ENCODE assay signal across 8 cellular contexts in the genomic region with DNA sequence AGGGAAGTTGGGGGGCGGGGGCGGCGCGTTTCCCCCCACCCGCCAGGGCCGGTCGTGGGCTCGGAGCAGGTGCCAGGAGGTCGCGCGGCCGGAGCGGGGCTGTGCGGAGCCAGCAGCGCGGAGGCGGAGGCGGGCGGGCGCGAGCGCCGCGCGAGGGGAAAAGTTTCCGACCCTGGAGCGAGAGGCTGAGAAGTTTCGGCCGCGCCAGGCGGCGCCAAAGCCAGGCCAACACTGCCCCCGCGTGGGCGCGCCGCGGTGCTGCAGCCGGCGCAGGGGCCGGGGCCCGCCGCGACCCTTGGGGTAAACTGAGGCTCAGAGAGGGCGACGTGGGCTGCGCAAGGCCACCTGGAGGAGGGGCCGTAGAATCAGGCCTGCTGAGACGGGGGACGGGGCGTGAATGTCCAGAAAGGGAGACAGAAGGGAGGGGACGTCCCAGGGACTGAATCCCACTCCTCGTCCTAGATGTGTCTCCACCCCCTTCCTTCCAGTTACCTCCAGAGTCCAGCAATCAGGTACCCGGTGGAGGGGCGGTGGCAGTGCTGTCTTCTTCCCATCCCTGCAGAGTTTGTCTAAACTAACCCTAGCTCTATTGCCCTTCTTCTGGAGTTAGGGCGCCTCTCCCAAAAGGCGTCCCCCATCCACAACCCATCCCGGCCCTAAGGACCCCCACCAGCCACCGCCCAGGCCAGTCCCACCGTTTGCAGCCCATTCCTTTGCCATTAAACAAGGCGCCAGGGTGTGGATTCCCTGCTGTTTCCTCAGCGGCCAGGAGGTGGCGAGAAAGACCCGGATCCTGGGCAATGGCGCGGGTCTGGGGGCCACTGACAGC.
A peak's percentile ranks its signal among the peaks of the same experiment; 100 is the strongest.
DNase-seq lines count a peak whose midpoint lies in the region; ATAC-seq and TF ChIP-seq lines count a peak whose summit lies in the region.

No MANE protein-coding gene starts in this region.

- TF ChIP-seq CTCF in GM12864 (IDR thresholded peaks at IDR 0.05; ENCODE audit: low read depth, low read length, missing control alignments), result peak; percentile 84
- peak; percentile 71 for TF ChIP-seq CTCF in fibroblast of mammary gland (conservative IDR thresholded peaks at IDR 0.05; ENCODE audit: control insufficient read depth, insufficient read depth, low read depth, low read length)
- TF ChIP-seq CTCF in nephron (IDR thresholded peaks at IDR 0.05; ENCODE audit: unreplicated experiment in 3 of 3), result peak; percentile 92 to 96 (median 92)

- H3K27ac ChIP-seq in stomach smooth muscle (ENCODE audit: low read length), result peak overlapping the region; percentile 69

- H3K4me1 ChIP-seq in stomach smooth muscle (ENCODE audit: control insufficient read depth, insufficient read depth, low read length), result peaks cover 51% of the 10 kb centered on the region

- no peaks in the 10 kb centered on the region for H3K36me3 Mint-ChIP-seq in nephron (ENCODE audit: low read depth)

- no peaks in the 10 kb centered on the region for H3K36me3 ChIP-seq in stomach smooth muscle (ENCODE audit: control insufficient read depth in 2 of 2, insufficient read depth in 2 of 2, low read length in 2 of 2)

- peak overlapping the region; percentile 82 to 87 (median 84) for H3K4me3 Mint-ChIP-seq in nephron

- H3K4me3 ChIP-seq in GM12864 (ENCODE audit: low read depth, low read length), result peak overlapping the region; percentile 52
- H3K4me3 ChIP-seq in fibroblast of mammary gland (ENCODE audit: control insufficient read depth, low read depth, low read length), result peak overlapping the region; percentile 53
- peak overlapping the region; percentile 83 to 90 for H3K4me3 ChIP-seq in stomach smooth muscle (ENCODE audit: low read length in 2 of 2)

- H3K9ac ChIP-seq in stomach smooth muscle (ENCODE audit: low read length in 2 of 2), result peak overlapping the region; percentile 86 to 92

- H3K27me3 Mint-ChIP-seq in nephron (ENCODE audit: low read depth), result peaks cover 3% of the 10 kb centered on the region

- H3K9me3 ChIP-seq in stomach smooth muscle (ENCODE audit: control insufficient read depth in 2 of 2, low read length in 2 of 2), result no peaks in the 10 kb centered on the region

- no peaks in the 10 kb centered on the region for H3K9me3 Mint-ChIP-seq in nephron

- peak overlapping the region; percentile 90 to 95 (median 92) for H3K27ac Mint-ChIP-seq in nephron

- H3K27me3 ChIP-seq in stomach smooth muscle (ENCODE audit: control insufficient read depth in 1 of 2, insufficient read depth in 2 of 2, low read length in 2 of 2), result no peaks in the 10 kb centered on the region

- ATAC-seq in HG03521 (IDR thresholded peaks at IDR 0.05; ENCODE audit: unreplicated experiment), result peak; percentile 44

- no peak for DNase-seq in GM12864 (ENCODE audit: low read depth)
- DNase-seq in RPMI8226, result peak; percentile 81
- peak; percentile 65 for DNase-seq in activated T-helper 9 cell treated with anti-CD3 and anti-CD28 coated beads, Interleukin-2, amount 50 U/mL, for 16 hours (ENCODE audit: low read depth)
- no peak for DNase-seq in fibroblast of mammary gland (ENCODE audit: low read depth)
- no peak for DNase-seq in foreskin melanocyte

- peaks cover 27% of the 10 kb centered on the region for H3K4me1 Mint-ChIP-seq in nephron

Comparison
In these comparisons a context has a peak if more than half of its experiments do, and no peak if none do; other contexts are left out.
1. DNase-seq: peak in RPMI8226 (single experiment) and activated T-helper 9 cell treated with anti-CD3 and anti-CD28 coated beads, Interleukin-2, amount 50 U/mL, for 16 hours (single experiment); none in GM12864 (single experiment), fibroblast of mammary gland (single experiment) and foreskin melanocyte (single experiment).
2. Peak in every context shown above with its lines, with median percentiles within 50 percentile points of each other: H3K4me3 ChIP-seq and CTCF ChIP-seq.